37 cellular contexts compared by ENCODE assay signal in genomic region chr2:80689106-80689505, GRCh38.
"Had no signal": no experiment of that assay in that cellular context is flagged by ENCODE, and none has a peak within 500 bp of the region (broad histone marks: within the 10 kb centered on the region; RNA-seq: fewer than 3 reads in every experiment).

No MANE protein-coding gene starts in this region.

- H3K9me3 Mint-ChIP-seq: activated naive CD4-positive, alpha-beta T cell treated with anti-CD3 and anti-CD28 coated beads, Interleukin-2, amount 50 U/mL, for 24 hours had no signal

- H3K27ac Mint-ChIP-seq: activated naive CD4-positive, alpha-beta T cell treated with anti-CD3 and anti-CD28 coated beads for 36 hours; activated naive CD4-positive, alpha-beta T cell treated with anti-CD3 and anti-CD28 coated beads, Interleukin-2, amount 10 ng/mL, durations not matched to agents 7 days and 5 days; activated naive CD4-positive, alpha-beta T cell treated with anti-CD3 and anti-CD28 coated beads, Interleukin-2, amount 50 U/mL, for 24 hours; activated naive CD4-positive, alpha-beta T cell treated with anti-CD3 and anti-CD28 coated beads, Interleukin-2, amount 50 U/mL, for 72 hours; activated naive CD8-positive, alpha-beta T cell; activated naive CD8-positive, alpha-beta T cell treated with anti-CD3 and anti-CD28 coated beads for 36 hours; activated naive CD8-positive, alpha-beta T cell treated with anti-CD3 and anti-CD28 coated beads, Interleukin-2, amount 10 ng/mL, durations not matched to agents 7 days and 5 days; activated naive CD8-positive, alpha-beta T cell treated with anti-CD3 and anti-CD28 coated beads, Interleukin-2, amount 50 U/mL, for 24 hours; activated T-cell treated with anti-CD3 and anti-CD28 coated beads, Interleukin-2, amount 50 U/mL, for 24 hours; activated T-cell treated with anti-CD3 and anti-CD28 coated beads, Interleukin-2, amount 50 U/mL, for 72 hours; activated T-helper 1 cell treated with anti-CD3 and anti-CD28 coated beads, Interleukin-12 subunit alpha, Interleukin-12 subunit beta, Interleukin-2, Interleukin-4 antibody, amounts not matched to agents 30 ng/mL and 10 ng/mL and 1 ng/mL, durations not matched to agents 14 hours and 24 hours and 36 hours; activated T-helper 17 cell treated with anti-CD3 and anti-CD28 coated beads, Interleukin-2, amount 50 U/mL, for 72 hours; activated T-helper 2 cell treated with anti-CD3 and anti-CD28 coated beads, Interferon-gamma antibody, Interleukin-2, Interleukin-4, amounts not matched to agents 10 μg/mL and 5 μg/mL and 100 μg/mL, durations not matched to agents 14 hours and 24 hours and 36 hours; brain had no signal

- H3K4me3 Mint-ChIP-seq: activated naive CD4-positive, alpha-beta T cell treated with anti-CD3 and anti-CD28 coated beads for 36 hours; activated naive CD4-positive, alpha-beta T cell treated with anti-CD3 and anti-CD28 coated beads, Interleukin-2, amount 10 ng/mL, durations not matched to agents 7 days and 5 days; activated naive CD4-positive, alpha-beta T cell treated with anti-CD3 and anti-CD28 coated beads, Interleukin-2, amount 50 U/mL, for 24 hours; activated naive CD8-positive, alpha-beta T cell; activated naive CD8-positive, alpha-beta T cell treated with anti-CD3 and anti-CD28 coated beads for 36 hours; activated naive CD8-positive, alpha-beta T cell treated with anti-CD3 and anti-CD28 coated beads, Interleukin-2, amount 10 ng/mL, durations not matched to agents 7 days and 5 days; activated naive CD8-positive, alpha-beta T cell treated with anti-CD3 and anti-CD28 coated beads, Interleukin-2, amount 50 U/mL, for 24 hours; activated T-cell treated with anti-CD3 and anti-CD28 coated beads, Interleukin-2, amount 50 U/mL, for 24 hours; activated T-cell treated with anti-CD3 and anti-CD28 coated beads, Interleukin-2, amount 50 U/mL, for 4 hours; activated T-cell treated with anti-CD3 and anti-CD28 coated beads, Interleukin-2, amount 50 U/mL, for 72 hours; activated T-helper 1 cell treated with anti-CD3 and anti-CD28 coated beads, Interleukin-12 subunit alpha, Interleukin-12 subunit beta, Interleukin-2, Interleukin-4 antibody, amounts not matched to agents 30 ng/mL and 10 ng/mL and 1 ng/mL, durations not matched to agents 14 hours and 24 hours and 36 hours; activated T-helper 17 cell treated with anti-CD3 and anti-CD28 coated beads, Interleukin-2, amount 50 U/mL, for 72 hours; brain; central memory CD8-positive, alpha-beta T cell had no signal

- H3K27me3 ChIP-seq: adrenal gland, ascending aorta, body of pancreas, brain microvascular endothelial cell, breast epithelium, cardiac muscle cell had no signal

- H3K36me3 Mint-ChIP-seq: activated naive CD4-positive, alpha-beta T cell treated with anti-CD3 and anti-CD28 coated beads, Interleukin-2, amount 10 ng/mL, durations not matched to agents 7 days and 5 days; activated naive CD4-positive, alpha-beta T cell treated with anti-CD3 and anti-CD28 coated beads, Interleukin-2, amount 50 U/mL, for 24 hours; activated naive CD8-positive, alpha-beta T cell; activated naive CD8-positive, alpha-beta T cell treated with anti-CD3 and anti-CD28 coated beads for 36 hours; activated naive CD8-positive, alpha-beta T cell treated with anti-CD3 and anti-CD28 coated beads, Interleukin-2, amount 10 ng/mL, durations not matched to agents 7 days and 5 days; brain had no signal

- H3K4me1 Mint-ChIP-seq: activated naive CD4-positive, alpha-beta T cell treated with anti-CD3 and anti-CD28 coated beads, Interleukin-2, amount 10 ng/mL, durations not matched to agents 7 days and 5 days; activated naive CD4-positive, alpha-beta T cell treated with anti-CD3 and anti-CD28 coated beads, Interleukin-2, amount 50 U/mL, for 24 hours; activated naive CD8-positive, alpha-beta T cell treated with anti-CD3 and anti-CD28 coated beads for 36 hours; activated naive CD8-positive, alpha-beta T cell treated with anti-CD3 and anti-CD28 coated beads, Interleukin-2, amount 10 ng/mL, durations not matched to agents 7 days and 5 days; activated naive CD8-positive, alpha-beta T cell treated with anti-CD3 and anti-CD28 coated beads, Interleukin-2, amount 50 U/mL, for 24 hours; activated T-helper 17 cell treated with anti-CD3 and anti-CD28 coated beads, Interleukin-2, amount 50 U/mL, for 72 hours; brain; central memory CD8-positive, alpha-beta T cell had no signal

- H3K4me1 ChIP-seq: adrenal gland, ascending aorta, body of pancreas, breast epithelium had no signal

- H3K4me3 ChIP-seq: adrenal gland, ascending aorta, body of pancreas, breast epithelium, cardiac muscle cell had no signal

- DNase-seq: activated effector memory CD4-positive, alpha-beta T cell treated with anti-CD3 and anti-CD28 coated beads, Interleukin-2, amount 50 U/mL, for 16 hours; activated effector memory CD4-positive, alpha-beta T cell treated with Interleukin-2 at 50 U/mL for 16 hours; activated gamma-delta T cell; activated gamma-delta T cell treated with Interleukin-2 at 50 U/mL for 16 hours; activated naive CD4-positive, alpha-beta T cell; activated naive CD4-positive, alpha-beta T cell treated with anti-CD3 and anti-CD28 coated beads for 36 hours; activated naive CD4-positive, alpha-beta T cell treated with anti-CD3 and anti-CD28 coated beads, Interleukin-2, amount 10 ng/mL, durations not matched to agents 7 days and 5 days; activated naive CD4-positive, alpha-beta T cell treated with anti-CD3 and anti-CD28 coated beads, Interleukin-2, amount 50 U/mL, for 16 hours; activated naive CD4-positive, alpha-beta T cell treated with Interleukin-2 at 50 U/mL for 16 hours; activated naive CD8-positive, alpha-beta T cell treated with anti-CD3 and anti-CD28 coated beads for 36 hours; activated naive CD8-positive, alpha-beta T cell treated with anti-CD3 and anti-CD28 coated beads, Interleukin-2, amount 10 ng/mL, durations not matched to agents 7 days and 5 days; activated naive CD8-positive, alpha-beta T cell treated with anti-CD3 and anti-CD28 coated beads, Interleukin-2, amount 50 U/mL, for 24 hours; activated T-cell treated with anti-CD3 and anti-CD28 coated beads, Interleukin-2, amount 50 U/mL, for 1 hour; activated T-cell treated with anti-CD3 and anti-CD28 coated beads, Interleukin-2, amount 50 U/mL, for 24 hours; activated T-cell treated with anti-CD3 and anti-CD28 coated beads, Interleukin-2, amount 50 U/mL, for 4 hours; activated T-cell treated with anti-CD3 and anti-CD28 coated beads, Interleukin-2, amount 50 U/mL, for 48 hours; activated T-cell treated with anti-CD3 and anti-CD28 coated beads, Interleukin-2, amount 50 U/mL, for 72 hours; adrenal gland; amniotic stem cell; amygdala; anterior cingulate cortex; aorta; body of pancreas; brain microvascular endothelial cell; central memory CD4-positive, alpha-beta T cell; cerebellar nuclear complex had no signal

- H3K9me3 ChIP-seq: adrenal gland, ascending aorta, body of pancreas, breast epithelium had no signal

- ATAC-seq: activated naive CD4-positive, alpha-beta T cell treated with anti-CD3 and anti-CD28 coated beads, Interleukin-2, amount 50 U/mL, for 72 hours; activated naive CD8-positive, alpha-beta T cell treated with anti-CD3 and anti-CD28 coated beads, Interleukin-2, amount 50 U/mL, for 24 hours; activated T-cell treated with anti-CD3 and anti-CD28 coated beads, Interleukin-2, amount 50 U/mL, for 4 hours; activated T-cell treated with anti-CD3 and anti-CD28 coated beads, Interleukin-2, amount 50 U/mL, for 72 hours; activated T-helper 17 cell treated with anti-CD3 and anti-CD28 coated beads, Interleukin-2, amount 50 U/mL, for 72 hours; body of pancreas had no signal

- H3K36me3 ChIP-seq: adrenal gland, ascending aorta, brain microvascular endothelial cell, breast epithelium, cardiac muscle cell had no signal

- H3K27ac ChIP-seq: adrenal gland, ascending aorta, body of pancreas, brain microvascular endothelial cell, breast epithelium, cardiac muscle cell had no signal

- H3K27me3 Mint-ChIP-seq: activated naive CD4-positive, alpha-beta T cell treated with anti-CD3 and anti-CD28 coated beads, Interleukin-2, amount 10 ng/mL, durations not matched to agents 7 days and 5 days; activated naive CD4-positive, alpha-beta T cell treated with anti-CD3 and anti-CD28 coated beads, Interleukin-2, amount 50 U/mL, for 24 hours; activated naive CD8-positive, alpha-beta T cell; activated naive CD8-positive, alpha-beta T cell treated with anti-CD3 and anti-CD28 coated beads for 36 hours; activated naive CD8-positive, alpha-beta T cell treated with anti-CD3 and anti-CD28 coated beads, Interleukin-2, amount 10 ng/mL, durations not matched to agents 7 days and 5 days; activated naive CD8-positive, alpha-beta T cell treated with anti-CD3 and anti-CD28 coated beads, Interleukin-2, amount 50 U/mL, for 24 hours; activated T-cell treated with anti-CD3 and anti-CD28 coated beads, Interleukin-2, amount 50 U/mL, for 24 hours; activated T-helper 17 cell treated with anti-CD3 and anti-CD28 coated beads, Interleukin-2, amount 50 U/mL, for 72 hours; brain; central memory CD8-positive, alpha-beta T cell had no signal
